ENCODE assay signal across 2 cellular contexts in the genomic region with DNA sequence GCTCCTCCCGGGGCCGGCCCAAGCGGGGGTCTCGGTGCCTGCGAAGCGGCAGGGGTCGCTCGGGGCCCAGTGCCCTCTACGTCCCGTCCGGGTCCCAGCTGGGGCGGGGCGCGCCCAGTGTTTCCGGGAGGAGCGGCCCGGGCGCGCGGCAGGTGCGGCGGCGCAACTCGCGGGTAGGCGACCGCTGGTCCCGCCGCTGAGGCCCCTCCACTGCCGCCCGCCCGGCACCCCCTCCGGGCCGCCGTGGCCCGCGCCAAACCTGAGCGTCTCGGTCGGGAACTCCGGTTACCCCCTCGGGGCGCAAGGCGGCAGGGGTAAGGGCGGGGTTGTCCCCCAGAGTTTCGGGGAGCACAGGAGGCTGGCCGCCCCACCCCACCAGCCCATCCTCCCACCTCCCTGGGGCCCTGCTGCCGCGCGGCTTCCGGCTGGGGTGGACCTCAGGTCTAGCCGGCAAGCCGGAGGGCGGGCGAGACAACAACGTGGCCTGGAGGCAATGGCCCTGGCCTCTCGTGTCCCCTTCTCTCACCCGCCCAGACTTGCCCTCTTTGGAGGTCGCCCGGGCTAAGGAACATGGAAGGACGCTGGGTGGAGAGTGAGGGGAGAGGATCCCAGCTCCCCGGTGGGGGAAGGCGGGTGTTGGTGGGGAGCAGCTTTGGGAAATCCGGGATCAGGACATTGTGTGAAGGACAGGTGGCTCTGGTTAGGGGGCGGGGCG.
TF ChIP-seq lines count a peak whose summit lies in the region.

No MANE protein-coding gene starts in this region.

TF ChIP-seq in SK-N-SH, 30 proteins besides CTCF, POLR2A, EP300 and RAD21 (continued from another document):
- TF ChIP-seq ZBTB33 (IDR thresholded peaks at IDR 0.05; ENCODE audit: borderline replicate concordance, low read depth) = no peak
- no peak for TF ChIP-seq CHD2 (IDR thresholded peaks at IDR 0.05; ENCODE audit: low read length, partially characterized antibody)
- TF ChIP-seq SMC3 (IDR thresholded peaks at IDR 0.05; ENCODE audit: low read depth, low read length) = no peak
- TF ChIP-seq JUND (IDR thresholded peaks at IDR 0.05) = no peak
- no peak for TF ChIP-seq TAF1 (IDR thresholded peaks at IDR 0.05; ENCODE audit: borderline replicate concordance, low read depth, low read length)
- TF ChIP-seq NFIC (IDR thresholded peaks at IDR 0.05; ENCODE audit: borderline replicate concordance) = no peak
- TF ChIP-seq YY1 (IDR thresholded peaks at IDR 0.05; ENCODE audit: low read depth) = no peak
- TF ChIP-seq SIN3A (IDR thresholded peaks at IDR 0.05; ENCODE audit: borderline replicate concordance, low read depth, low read length) = no peak
- TF ChIP-seq POLR2AphosphoS5 (IDR thresholded peaks at IDR 0.05; ENCODE audit: low read depth, low read length) = no peak
- no peak for TF ChIP-seq GATA2 (CRISPR knock-in tag; IDR thresholded peaks at IDR 0.05)
- no peak for TF ChIP-seq EZH2phosphoT487 (IDR thresholded peaks at IDR 0.05; ENCODE audit: borderline replicate concordance, low read depth)
- no peak for TF ChIP-seq RXRA (IDR thresholded peaks at IDR 0.05; ENCODE audit: borderline replicate concordance, low read depth)
- no peak for TF ChIP-seq FOXJ3 (CRISPR knock-in tag; IDR thresholded peaks at IDR 0.05)

TF ChIP-seq in Ishikawa, 13 proteins besides CTCF, POLR2A, EP300 and RAD21 (continued from another document):
- TF ChIP-seq, protein P1, sequence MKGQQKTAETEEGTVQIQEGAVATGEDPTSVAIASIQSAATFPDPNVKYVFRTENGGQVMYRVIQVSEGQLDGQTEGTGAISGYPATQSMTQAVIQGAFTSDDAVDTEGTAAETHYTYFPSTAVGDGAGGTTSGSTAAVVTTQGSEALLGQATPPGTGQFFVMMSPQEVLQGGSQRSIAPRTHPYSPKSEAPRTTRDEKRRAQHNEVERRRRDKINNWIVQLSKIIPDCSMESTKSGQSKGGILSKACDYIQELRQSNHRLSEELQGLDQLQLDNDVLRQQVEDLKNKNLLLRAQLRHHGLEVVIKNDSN (IDR thresholded peaks at IDR 0.05) = no peak
- no peak for TF ChIP-seq CEBPB (IDR thresholded peaks at IDR 0.05)
- no peak for TF ChIP-seq EGR1 (IDR thresholded peaks at IDR 0.05)
- 0 out of 2 replicates have a peak, but pooled peaks have one; percentile 13 for TF ChIP-seq TCF12 (IDR thresholded peaks at IDR 0.05; ENCODE audit: low read depth)
- TF ChIP-seq TEAD4 (IDR thresholded peaks at IDR 0.05) = no peak
- TF ChIP-seq REST (IDR thresholded peaks at IDR 0.05; ENCODE audit: low read depth) = no peak
- TF ChIP-seq ZBTB7A (IDR thresholded peaks at IDR 0.05; ENCODE audit: low read depth) = peak; percentile 96
TF ChIP-seq in Ishikawa: peak in this region for 5.
